19 cellular contexts compared by ENCODE assay signal in genomic region chr11:30911247-30911646, GRCh38.
"Had no signal": no experiment of that assay in that cellular context is flagged by ENCODE, and none has a peak within 500 bp of the region (broad histone marks: within the 10 kb centered on the region; RNA-seq: fewer than 3 reads in every experiment).

No MANE protein-coding gene starts in this region.

- ATAC-seq: effector memory CD8-positive, alpha-beta T cell; mucosa of descending colon; natural killer cell; right cardiac atrium had no signal

- H3K9ac ChIP-seq: neural progenitor cell had no signal

- H3K4me3 ChIP-seq: hepatocyte, mucosa of descending colon, neural progenitor cell, ovary, suprapubic skin, thyroid gland, upper lobe of left lung, uterus had no signal

- H3K27ac ChIP-seq: hepatocyte, neural progenitor cell, ovary, suprapubic skin, thyroid gland, upper lobe of left lung, uterus had no signal

- H3K36me3 Mint-ChIP-seq: natural killer cell had no signal

- H3K9me3 Mint-ChIP-seq: dendritic cell treated with granulocyte-macrophage colony-stimulating factor and Interleukin-4, amounts not matched to agents 40 ng/mL and 50 ng/mL, for 4 days; natural killer cell; neural progenitor cell had no signal

- H3K79me2 ChIP-seq: hepatocyte had no signal

- H3K27ac Mint-ChIP-seq: dendritic cell treated with granulocyte-macrophage colony-stimulating factor and Interleukin-4, amounts not matched to agents 40 ng/mL and 50 ng/mL, for 4 days; effector memory CD8-positive, alpha-beta T cell; natural killer cell; neural progenitor cell had no signal

- H3K36me3 ChIP-seq: neural progenitor cell, ovary, suprapubic skin, thyroid gland, upper lobe of left lung, uterus had no signal

- H3K4me1 Mint-ChIP-seq: natural killer cell had no signal

- H3K4me3 Mint-ChIP-seq: dendritic cell treated with granulocyte-macrophage colony-stimulating factor and Interleukin-4, amounts not matched to agents 40 ng/mL and 50 ng/mL, for 4 days; effector memory CD8-positive, alpha-beta T cell; natural killer cell; neural progenitor cell had no signal

- H2AFZ ChIP-seq: hepatocyte, neural progenitor cell had no signal

- H3K4me2 ChIP-seq: hepatocyte, neural progenitor cell had no signal

- H3K4me1 ChIP-seq: neural progenitor cell, suprapubic skin, thyroid gland, upper lobe of left lung, uterus had no signal

- H3K27me3 Mint-ChIP-seq: effector memory CD8-positive, alpha-beta T cell had no signal

- H3K27me3 ChIP-seq: neural progenitor cell, ovary, suprapubic skin, thyroid gland, upper lobe of left lung, uterus had no signal

- DNase-seq: effector memory CD8-positive, alpha-beta T cell; erythroblast; foreskin melanocyte; head of caudate nucleus; mucosa of descending colon; natural killer cell; nucleus accumbens; ovary; right cardiac atrium; small intestine; stimulated activated CD4-positive, alpha-beta T cell treated with anti-CD3 and anti-CD28 coated beads, Interleukin-12 subunit alpha, Interleukin-12 subunit beta, amount 100 ng/mL, for 4 hours; stimulated activated naive CD4-positive, alpha-beta T cell; thyroid gland; upper lobe of left lung; uterus had no signal

- H3K9me3 ChIP-seq: mucosa of descending colon, ovary, suprapubic skin, thyroid gland, upper lobe of left lung, uterus had no signal
